Comparison of ENCODE assay signal across 1 cellular context in the genomic region with DNA sequence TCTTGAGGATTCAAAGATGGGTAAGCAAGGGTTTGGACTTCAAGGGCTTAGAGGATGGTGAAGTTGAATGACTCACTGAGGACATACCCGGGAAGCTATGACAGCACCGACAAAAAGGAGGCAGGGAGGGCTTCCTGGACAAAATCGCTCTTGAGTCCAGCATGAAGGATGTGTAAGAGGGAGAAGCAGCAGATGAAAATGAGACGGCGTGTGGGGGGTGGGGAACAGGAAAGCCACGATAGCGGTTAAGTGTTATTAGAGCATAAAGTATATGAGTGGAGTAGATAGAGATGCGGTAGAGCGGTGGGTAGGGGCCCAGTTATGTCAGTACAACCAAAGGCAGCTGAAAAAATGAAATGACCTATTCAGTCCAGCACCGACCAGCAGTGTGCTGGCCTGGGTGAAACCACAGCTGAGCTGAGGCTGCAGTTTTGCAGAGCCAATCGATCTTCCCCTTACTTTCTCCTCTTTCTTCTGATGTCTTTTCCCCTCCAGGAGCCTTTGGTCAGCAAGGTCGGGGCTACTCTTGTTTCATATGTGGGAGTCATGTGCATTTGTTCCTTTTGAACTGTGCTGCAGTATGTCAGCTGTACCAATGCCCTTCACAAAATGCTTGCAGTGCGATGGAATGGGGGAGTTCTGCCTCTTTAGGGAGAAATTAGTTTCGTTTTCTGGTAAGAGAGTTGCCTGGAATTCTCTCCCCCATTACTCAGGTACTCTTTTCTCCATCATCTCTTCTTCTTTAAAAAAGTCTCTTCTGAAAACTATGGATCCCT.
TF ChIP-seq lines count a peak whose summit lies in the region.

No MANE protein-coding gene starts in this region.

TF ChIP-seq in K562, 482 proteins besides CTCF, POLR2A, EP300 and RAD21 (continued from another document and continues in another):
- TF ChIP-seq USF2 (CRISPR knock-in tag; IDR thresholded peaks at IDR 0.05) = no peak
- no peak for TF ChIP-seq KDM4B (IDR thresholded peaks at IDR 0.05; ENCODE audit: borderline replicate concordance in 2 of 2, low read depth in 1 of 2)
- TF ChIP-seq ARID1B (IDR thresholded peaks at IDR 0.05) = peak; percentile 44
- peak; percentile 33 for TF ChIP-seq CBFA2T3 (IDR thresholded peaks at IDR 0.05)
- 0 out of 2 replicates have a peak, but pooled peaks have one; percentile 30 for TF ChIP-seq ZNF592 (IDR thresholded peaks at IDR 0.05)
- TF ChIP-seq JUND (IDR thresholded peaks at IDR 0.05; ENCODE audit: borderline replicate concordance, low read depth, low read length) = peak; percentile 30; the same call in 1 of the 2 replicates
- no peak for TF ChIP-seq JUND (tag; IDR thresholded peaks at IDR 0.05; ENCODE audit: borderline replicate concordance, low read depth, low read length)
- peak; percentile 48; the same call in 1 of the 2 replicates for TF ChIP-seq DPF2 (IDR thresholded peaks at IDR 0.05)
- TF ChIP-seq EWSR1 (IDR thresholded peaks at IDR 0.05; ENCODE audit: borderline replicate concordance, low read depth, partially characterized antibody) = no peak
- TF ChIP-seq ZNF589 (CRISPR knock-in tag; IDR thresholded peaks at IDR 0.05; ENCODE audit: low read depth) = no peak
- no peak for TF ChIP-seq NR0B1 (IDR thresholded peaks at IDR 0.05; ENCODE audit: partially characterized antibody)
- TF ChIP-seq ZNF24 (IDR thresholded peaks at IDR 0.05) = no peak
- TF ChIP-seq, protein P1, sequence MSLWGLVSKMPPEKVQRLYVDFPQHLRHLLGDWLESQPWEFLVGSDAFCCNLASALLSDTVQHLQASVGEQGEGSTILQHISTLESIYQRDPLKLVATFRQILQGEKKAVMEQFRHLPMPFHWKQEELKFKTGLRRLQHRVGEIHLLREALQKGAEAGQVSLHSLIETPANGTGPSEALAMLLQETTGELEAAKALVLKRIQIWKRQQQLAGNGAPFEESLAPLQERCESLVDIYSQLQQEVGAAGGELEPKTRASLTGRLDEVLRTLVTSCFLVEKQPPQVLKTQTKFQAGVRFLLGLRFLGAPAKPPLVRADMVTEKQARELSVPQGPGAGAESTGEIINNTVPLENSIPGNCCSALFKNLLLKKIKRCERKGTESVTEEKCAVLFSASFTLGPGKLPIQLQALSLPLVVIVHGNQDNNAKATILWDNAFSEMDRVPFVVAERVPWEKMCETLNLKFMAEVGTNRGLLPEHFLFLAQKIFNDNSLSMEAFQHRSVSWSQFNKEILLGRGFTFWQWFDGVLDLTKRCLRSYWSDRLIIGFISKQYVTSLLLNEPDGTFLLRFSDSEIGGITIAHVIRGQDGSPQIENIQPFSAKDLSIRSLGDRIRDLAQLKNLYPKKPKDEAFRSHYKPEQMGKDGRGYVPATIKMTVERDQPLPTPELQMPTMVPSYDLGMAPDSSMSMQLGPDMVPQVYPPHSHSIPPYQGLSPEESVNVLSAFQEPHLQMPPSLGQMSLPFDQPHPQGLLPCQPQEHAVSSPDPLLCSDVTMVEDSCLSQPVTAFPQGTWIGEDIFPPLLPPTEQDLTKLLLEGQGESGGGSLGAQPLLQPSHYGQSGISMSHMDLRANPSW (CRISPR knock-in tag; IDR thresholded peaks at IDR 0.05) = no peak
- TF ChIP-seq TCF3 (CRISPR knock-in tag; IDR thresholded peaks at IDR 0.05) = 0 out of 2 replicates have a peak, but pooled peaks have one; percentile 4
- TF ChIP-seq CREB5 (CRISPR knock-in tag; IDR thresholded peaks at IDR 0.05) = no peak
- 0 out of 4 replicates have a peak, but pooled peaks of 1 of the 2 experiments have one; percentile 15 for TF ChIP-seq MAZ (CRISPR knock-in tag; conservative IDR thresholded peaks at IDR 0.05 in 1 of 2, IDR thresholded peaks at IDR 0.05 in 1 of 2)
- no peak for TF ChIP-seq BACH1 (tag; IDR thresholded peaks at IDR 0.05)
- TF ChIP-seq, protein P2, sequence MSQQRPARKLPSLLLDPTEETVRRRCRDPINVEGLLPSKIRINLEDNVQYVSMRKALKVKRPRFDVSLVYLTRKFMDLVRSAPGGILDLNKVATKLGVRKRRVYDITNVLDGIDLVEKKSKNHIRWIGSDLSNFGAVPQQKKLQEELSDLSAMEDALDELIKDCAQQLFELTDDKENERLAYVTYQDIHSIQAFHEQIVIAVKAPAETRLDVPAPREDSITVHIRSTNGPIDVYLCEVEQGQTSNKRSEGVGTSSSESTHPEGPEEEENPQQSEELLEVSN (IDR thresholded peaks at IDR 0.05; ENCODE audit: borderline replicate concordance in 1 of 2, extremely low read depth in 1 of 2, insufficient read depth in 1 of 2, insufficient read length in 1 of 2, low read depth in 1 of 2, low read length in 1 of 2, poor library complexity in 1 of 2, severe bottlenecking in 1 of 2) = no peak
- no peak for TF ChIP-seq PYGO2 (tag; IDR thresholded peaks at IDR 0.05)
- TF ChIP-seq, protein P3, sequence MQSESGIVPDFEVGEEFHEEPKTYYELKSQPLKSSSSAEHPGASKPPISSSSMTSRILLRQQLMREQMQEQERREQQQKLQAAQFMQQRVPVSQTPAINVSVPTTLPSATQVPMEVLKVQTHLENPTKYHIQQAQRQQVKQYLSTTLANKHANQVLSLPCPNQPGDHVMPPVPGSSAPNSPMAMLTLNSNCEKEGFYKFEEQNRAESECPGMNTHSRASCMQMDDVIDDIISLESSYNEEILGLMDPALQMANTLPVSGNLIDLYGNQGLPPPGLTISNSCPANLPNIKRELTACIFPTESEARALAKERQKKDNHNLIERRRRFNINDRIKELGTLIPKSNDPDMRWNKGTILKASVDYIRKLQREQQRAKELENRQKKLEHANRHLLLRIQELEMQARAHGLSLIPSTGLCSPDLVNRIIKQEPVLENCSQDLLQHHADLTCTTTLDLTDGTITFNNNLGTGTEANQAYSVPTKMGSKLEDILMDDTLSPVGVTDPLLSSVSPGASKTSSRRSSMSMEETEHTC (IDR thresholded peaks at IDR 0.05) = no peak
- TF ChIP-seq, protein P4, sequence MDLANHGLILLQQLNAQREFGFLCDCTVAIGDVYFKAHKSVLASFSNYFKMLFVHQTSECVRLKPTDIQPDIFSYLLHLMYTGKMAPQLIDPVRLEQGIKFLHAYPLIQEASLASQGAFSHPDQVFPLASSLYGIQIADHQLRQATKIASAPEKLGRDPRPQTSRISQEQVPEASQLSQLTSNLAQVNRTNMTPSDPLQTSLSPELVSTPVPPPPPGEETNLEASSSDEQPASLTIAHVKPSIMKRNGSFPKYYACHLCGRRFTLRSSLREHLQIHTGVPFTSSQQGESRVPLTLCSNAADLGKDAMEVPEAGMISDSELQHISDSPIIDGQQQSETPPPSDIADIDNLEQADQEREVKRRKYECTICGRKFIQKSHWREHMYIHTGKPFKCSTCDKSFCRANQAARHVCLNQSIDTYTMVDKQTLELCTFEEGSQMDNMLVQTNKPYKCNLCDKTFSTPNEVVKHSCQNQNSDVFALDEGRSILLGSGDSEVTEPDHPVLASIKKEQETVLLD (IDR thresholded peaks at IDR 0.05) = no peak
- peak; percentile 77 for TF ChIP-seq ZNF316 (IDR thresholded peaks at IDR 0.05)
- no peak; the same call in 1 of the 2 replicates for TF ChIP-seq MAFF (IDR thresholded peaks at IDR 0.05; ENCODE audit: low read length)
- TF ChIP-seq TRIM28 (IDR thresholded peaks at IDR 0.05) = no peak
- TF ChIP-seq NBN (IDR thresholded peaks at IDR 0.05; ENCODE audit: low read depth) = 0 out of 2 replicates have a peak, but pooled peaks have one; percentile 26
- TF ChIP-seq KLF1 (tag; IDR thresholded peaks at IDR 0.05) = no peak
- peak; percentile 21 for TF ChIP-seq TAF1 (IDR thresholded peaks at IDR 0.05; ENCODE audit: control insufficient read depth, extremely low read depth, insufficient read depth, low read length, severe bottlenecking)
- no peak for TF ChIP-seq TARDBP (IDR thresholded peaks at IDR 0.05)
- no peak for TF ChIP-seq XRCC5 (IDR thresholded peaks at IDR 0.05; ENCODE audit: low read depth, low read length)
- peak; percentile 40 for TF ChIP-seq RBBP5 (IDR thresholded peaks at IDR 0.05; ENCODE audit: borderline replicate concordance, insufficient read depth, low read length, poor library complexity, severe bottlenecking)
- TF ChIP-seq MTA1 (IDR thresholded peaks at IDR 0.05; ENCODE audit: borderline replicate concordance) = no peak
- no peak for TF ChIP-seq HIVEP1 (CRISPR knock-in tag; IDR thresholded peaks at IDR 0.05)
- TF ChIP-seq NFIC (IDR thresholded peaks at IDR 0.05) = peak; percentile 21; the same call in 1 of the 2 replicates
- no peak for TF ChIP-seq NFE2L1 (tag; IDR thresholded peaks at IDR 0.05; ENCODE audit: borderline replicate concordance, low read depth)
- TF ChIP-seq FOSL1 (tag; conservative IDR thresholded peaks at IDR 0.05) = 0 out of 2 replicates have a peak, but pooled peaks have one; percentile 21
- 0 out of 2 replicates have a peak, but pooled peaks have one; percentile 20 for TF ChIP-seq MAFG (tag; conservative IDR thresholded peaks at IDR 0.05)
- TF ChIP-seq, protein P5, sequence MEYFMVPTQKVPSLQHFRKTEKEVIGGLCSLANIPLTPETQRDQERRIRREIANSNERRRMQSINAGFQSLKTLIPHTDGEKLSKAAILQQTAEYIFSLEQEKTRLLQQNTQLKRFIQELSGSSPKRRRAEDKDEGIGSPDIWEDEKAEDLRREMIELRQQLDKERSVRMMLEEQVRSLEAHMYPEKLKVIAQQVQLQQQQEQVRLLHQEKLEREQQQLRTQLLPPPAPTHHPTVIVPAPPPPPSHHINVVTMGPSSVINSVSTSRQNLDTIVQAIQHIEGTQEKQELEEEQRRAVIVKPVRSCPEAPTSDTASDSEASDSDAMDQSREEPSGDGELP (CRISPR knock-in tag; IDR thresholded peaks at IDR 0.05; ENCODE audit: borderline replicate concordance) = peak; percentile 26; the same call in 1 of the 2 replicates
- TF ChIP-seq, protein P6, sequence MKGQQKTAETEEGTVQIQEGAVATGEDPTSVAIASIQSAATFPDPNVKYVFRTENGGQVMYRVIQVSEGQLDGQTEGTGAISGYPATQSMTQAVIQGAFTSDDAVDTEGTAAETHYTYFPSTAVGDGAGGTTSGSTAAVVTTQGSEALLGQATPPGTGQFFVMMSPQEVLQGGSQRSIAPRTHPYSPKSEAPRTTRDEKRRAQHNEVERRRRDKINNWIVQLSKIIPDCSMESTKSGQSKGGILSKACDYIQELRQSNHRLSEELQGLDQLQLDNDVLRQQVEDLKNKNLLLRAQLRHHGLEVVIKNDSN (CRISPR knock-in tag; IDR thresholded peaks at IDR 0.05) = no peak
- TF ChIP-seq, protein P7, sequence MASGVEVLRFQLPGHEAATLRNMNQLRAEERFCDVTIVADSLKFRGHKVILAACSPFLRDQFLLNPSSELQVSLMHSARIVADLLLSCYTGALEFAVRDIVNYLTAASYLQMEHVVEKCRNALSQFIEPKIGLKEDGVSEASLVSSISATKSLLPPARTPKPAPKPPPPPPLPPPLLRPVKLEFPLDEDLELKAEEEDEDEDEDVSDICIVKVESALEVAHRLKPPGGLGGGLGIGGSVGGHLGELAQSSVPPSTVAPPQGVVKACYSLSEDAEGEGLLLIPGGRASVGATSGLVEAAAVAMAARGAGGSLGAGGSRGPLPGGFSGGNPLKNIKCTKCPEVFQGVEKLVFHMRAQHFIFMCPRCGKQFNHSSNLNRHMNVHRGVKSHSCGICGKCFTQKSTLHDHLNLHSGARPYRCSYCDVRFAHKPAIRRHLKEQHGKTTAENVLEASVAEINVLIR (CRISPR knock-in tag; IDR thresholded peaks at IDR 0.05) = no peak
- no peak for TF ChIP-seq MED1 (CRISPR knock-in tag; IDR thresholded peaks at IDR 0.05; ENCODE audit: borderline replicate concordance)
